Comparison of ENCODE assay signal across 8 cellular contexts in genomic region chr18:11995445-11996189, GRCh38. TPM values are rescaled to one million over a fixed set of nuclear protein-coding genes. Genes with fewer than 3 reads are reported as not detected.
DNase-seq lines count a peak whose midpoint lies in the region; ATAC-seq and TF ChIP-seq lines count a peak whose summit lies in the region.

No MANE protein-coding gene starts in this region.

- DNase-seq in A172 (ENCODE audit: low spot score) (peak; percentile 61), GM13976 (ENCODE audit: low spot score) (peak; percentile 84), NCI-H526 treated with DMSO at 0.1 percent for 48 hours (lab: John Stamatoyannopoulos, UW) (peak; percentile 2), mesenchymal stem cell (peak; percentile 78)
- peak; percentile 45 to 55 for DNase-seq in activated CD4-positive, alpha-beta T cell treated with anti-CD3 and anti-CD28 coated beads, Interleukin-2, amount 50 U/mL, for 4 hours
- DNase-seq in effector memory CD8-positive, alpha-beta T cell: peak; percentile 36 to 44 (median 39)
- peak; percentile 18 to 26 for DNase-seq in stimulated activated CD8-positive, alpha-beta memory T cell treated with anti-CD3 and anti-CD28 coated beads, Interleukin-4, amount 100 ng/mL, for 4 hours (ENCODE audit: low read depth in 2 of 2, low spot score in 1 of 2)

- TF ChIP-seq CTCF in GM13976 (IDR thresholded peaks at IDR 0.05; ENCODE audit: borderline replicate concordance, control extremely low read depth, extremely low read depth, insufficient read depth, missing control alignments): peak; percentile 80

- H2BK5ac ChIP-seq in mesenchymal stem cell (ENCODE audit: low read depth, low read length, poor library complexity, severe bottlenecking): peak overlapping the region; percentile 1

- H3K23ac ChIP-seq in mesenchymal stem cell (ENCODE audit: low read length in 2 of 2): no peak overlapping the region

- H3K18ac ChIP-seq in mesenchymal stem cell (ENCODE audit: low read depth in 1 of 2, low read length in 2 of 2): peak overlapping the region in 1 of 2 experiments; percentile 40

- H4K91ac ChIP-seq in mesenchymal stem cell (ENCODE audit: low read length): peak overlapping the region; percentile 5

- peak overlapping the region; percentile 48 for H2BK15ac ChIP-seq in mesenchymal stem cell (ENCODE audit: low read depth, poor library complexity, severe bottlenecking)

- peak overlapping the region; percentile 11 for H2AFZ ChIP-seq in mesenchymal stem cell (ENCODE audit: low read depth, low read length)

- in situ Hi-C loops in GM13976 (cut with MboI; ENCODE audit: low sequenced_read_pairs, unreplicated experiment): no loop called here

- no peaks in the 10 kb centered on the region for H3K9me3 Mint-ChIP-seq in effector memory CD8-positive, alpha-beta T cell

- peaks cover 5 to 12% of the 10 kb centered on the region in 2 donors for H3K4me1 Mint-ChIP-seq in effector memory CD8-positive, alpha-beta T cell (ENCODE audit: low read depth in 2 of 2)

- H3K27me3 ChIP-seq in mesenchymal stem cell (ENCODE audit: control insufficient read depth in 1 of 2, insufficient read depth in 1 of 2, low read length in 2 of 2): no peaks in the 10 kb centered on the region

- H3K36me3 Mint-ChIP-seq in effector memory CD8-positive, alpha-beta T cell (ENCODE audit: insufficient read depth): peaks cover 7% of the 10 kb centered on the region

- H3K9ac ChIP-seq in mesenchymal stem cell (ENCODE audit: low read length): peak overlapping the region; percentile 67

- peak overlapping the region in 1 of 2 experiments; percentile 38 for H3K4me3 ChIP-seq in mesenchymal stem cell (ENCODE audit: insufficient read depth in 1 of 2, low read depth in 1 of 2, low read length in 2 of 2)

- H2BK120ac ChIP-seq in mesenchymal stem cell (ENCODE audit: low read depth, low read length): no peak overlapping the region

- H3K79me1 ChIP-seq in mesenchymal stem cell (replicated peaks; ENCODE audit: low read length, poor library complexity, severe bottlenecking): peaks cover 28% of the 10 kb centered on the region

- peak overlapping the region; percentile 13 for H3K4me2 ChIP-seq in mesenchymal stem cell (ENCODE audit: low read length, poor library complexity, severe bottlenecking)

- no peak overlapping the region for H3K14ac ChIP-seq in mesenchymal stem cell (ENCODE audit: low read length in 2 of 2)

- H3K4ac ChIP-seq in mesenchymal stem cell (ENCODE audit: low read depth in 1 of 2, low read length in 2 of 2): peak overlapping the region in 1 of 2 experiments; percentile 24

- peaks cover 51% of the 10 kb centered on the region for H3K4me1 ChIP-seq in mesenchymal stem cell (ENCODE audit: control insufficient read depth, insufficient read depth, low read depth, low read length)

- 10% methylated on average over 9 of the region's 9 CpGs for WGBS in mesenchymal stem cell

- peak overlapping the region; percentile 30 to 62 for H3K27ac Mint-ChIP-seq in effector memory CD8-positive, alpha-beta T cell

- H3K36me3 ChIP-seq in mesenchymal stem cell (ENCODE audit: control insufficient read depth in 1 of 2, insufficient read depth in 2 of 2, low read depth in 1 of 2, low read length in 2 of 2): peaks cover 15 to 18% of the 10 kb centered on the region in 2 experiments

- no peaks in the 10 kb centered on the region for H3K27me3 Mint-ChIP-seq in effector memory CD8-positive, alpha-beta T cell

- ATAC-seq in HG03045 (IDR thresholded peaks at IDR 0.05; ENCODE audit: unreplicated experiment): peak; percentile 76
- peak; percentile 88 for ATAC-seq in effector memory CD8-positive, alpha-beta T cell (replicated peaks)

- H2BK12ac ChIP-seq in mesenchymal stem cell (ENCODE audit: low read length in 2 of 2): peak overlapping the region; percentile 2 to 7

- H2AK5ac ChIP-seq in mesenchymal stem cell (ENCODE audit: low read length, severe bottlenecking): peak overlapping the region; percentile 5

- H4K8ac ChIP-seq in mesenchymal stem cell (ENCODE audit: low read length): peak overlapping the region; percentile 73

- H3K27ac ChIP-seq in mesenchymal stem cell (ENCODE audit: low read length, poor library complexity, severe bottlenecking): peak overlapping the region; percentile 73

- H3K4me3 Mint-ChIP-seq in effector memory CD8-positive, alpha-beta T cell: peak overlapping the region in 1 of 2 donors; percentile 56

- no peaks in the 10 kb centered on the region for H3K9me3 ChIP-seq in mesenchymal stem cell (ENCODE audit: control insufficient read depth, low read length)

RNA-seq across cellular contexts. Expression of gene IMPA2, which starts 14.3 kb away (rescaled TPM):
- total RNA-seq in A172 (2014; rRNA removed; shearing (Covaris generic)): 12.9 and 17.6 TPM in 2 replicates
- polyA plus RNA-seq in mesenchymal stem cell (2013, experiment 1 of 2): 12.3 TPM
- 12.2 TPM for polyA plus RNA-seq in mesenchymal stem cell (2013, experiment 2 of 2)

Comparison
In these comparisons a context has a peak if more than half of its experiments do, and no peak if none do; other contexts are left out.
1. DNase-seq: peak in every context shown above with its lines; median percentile 84 in GM13976; 78 in mesenchymal stem cell; 61 in A172; 50 in activated CD4-positive, alpha-beta T cell treated with anti-CD3 and anti-CD28 coated beads, Interleukin-2, amount 50 U/mL, for 4 hours; 39 in effector memory CD8-positive, alpha-beta T cell; 22 in stimulated activated CD8-positive, alpha-beta memory T cell treated with anti-CD3 and anti-CD28 coated beads, Interleukin-4, amount 100 ng/mL, for 4 hours; 2 in NCI-H526 treated with DMSO at 0.1 percent for 48 hours.